In the genomic region with DNA sequence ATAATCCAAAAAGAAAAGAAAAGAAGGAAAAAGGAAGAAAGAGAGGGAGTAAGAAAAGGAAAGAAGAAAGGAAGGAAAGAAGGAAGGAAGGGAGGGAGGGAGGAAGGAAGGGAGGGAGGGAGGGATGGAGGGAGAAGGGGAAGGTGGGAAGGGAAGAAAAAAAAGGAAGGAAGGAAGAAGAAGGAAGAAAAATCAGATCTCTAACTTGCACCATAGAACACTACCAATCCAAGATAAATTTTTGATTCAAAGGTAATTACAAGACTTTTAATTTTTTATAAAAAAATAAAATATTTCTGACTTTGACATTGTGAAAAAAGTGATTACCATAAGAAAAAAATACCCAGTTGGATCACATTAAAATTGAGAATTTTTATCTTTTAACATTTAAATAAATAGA, we compare ENCODE assay signal across 27 cellular contexts.
"Had no signal": no experiment of that assay in that cellular context is flagged by ENCODE, and none has a peak within 500 bp of the region (broad histone marks: within the 10 kb centered on the region; RNA-seq: fewer than 3 reads in every experiment).

No MANE protein-coding gene starts in this region.

- H3K4me1 ChIP-seq: stomach, suprapubic skin, testis, thyroid gland, tibial artery, tibial nerve, transverse colon, upper lobe of left lung, upper lobe of right lung, uterus, vagina had no signal

- ATAC-seq: stimulated activated effector memory CD8-positive, alpha-beta T cell treated with anti-CD3 and anti-CD28 coated beads, Interleukin-12 subunit alpha, Interleukin-12 subunit beta, amount 100 ng/mL, for 72 hours; stimulated activated memory B cell treated with anti-CD40 and anti-IgM and Interleukin-4, amounts not matched to agents 10 μg/mL and 1 μg/mL and 100 μg/mL, for 72 hours; stimulated activated naive B cell treated with anti-CD40 and anti-IgM and Interleukin-4, amounts not matched to agents 10 μg/mL and 1 μg/mL and 100 μg/mL, for 72 hours; stimulated activated naive CD8-positive, alpha-beta T cell treated with anti-CD3 and anti-CD28 coated beads, Interleukin-15, amount 100 ng/mL, for 72 hours; stimulated activated naive CD8-positive, alpha-beta T cell treated with anti-CD3 and anti-CD28 coated beads, Interleukin-15, Interleukin-2, amounts not matched to agents 100 U/mL and 50 U/mL, for 24 hours; upper lobe of right lung had no signal

- H3K9me3 ChIP-seq: stomach, suprapubic skin, testis, thoracic aorta, thyroid gland, tibial artery, tibial nerve, transverse colon, upper lobe of left lung, upper lobe of right lung, uterus, vagina had no signal

- H3K4me3 ChIP-seq: stomach, suprapubic skin, testis, thoracic aorta, thyroid gland, tibial artery, tibial nerve, transverse colon, upper lobe of left lung, upper lobe of right lung, uterus, vagina had no signal

- DNase-seq: stimulated activated CD4-positive, alpha-beta T cell treated with anti-CD3 and anti-CD28 coated beads, Interleukin-2, amount 100 ng/mL, for 48 hours; stimulated activated CD4-positive, alpha-beta T cell treated with anti-CD3 and anti-CD28 coated beads, Interleukin-4, amount 100 ng/mL, for 1 hour; stimulated activated CD4-positive, alpha-beta T cell treated with anti-CD3 and anti-CD28 coated beads, Interleukin-4, amount 100 ng/mL, for 24 hours; stimulated activated CD4-positive, alpha-beta T cell treated with anti-CD3 and anti-CD28 coated beads, Interleukin-4, amount 100 ng/mL, for 4 hours; stimulated activated CD8-positive, alpha-beta memory T cell treated with anti-CD3 and anti-CD28 coated beads, Interleukin-4, amount 100 ng/mL, for 48 hours; stimulated activated naive B cell treated with anti-CD40 and anti-IgM and Interleukin-4, amounts not matched to agents 10 μg/mL and 1 μg/mL and 100 μg/mL, for 72 hours; stimulated activated naive CD4-positive, alpha-beta T cell; stimulated activated naive CD4-positive, alpha-beta T cell treated with Interleukin-2 at 50 U/mL for 16 hours; stimulated activated naive CD8-positive, alpha-beta T cell treated with anti-CD3 and anti-CD28 coated beads, Interleukin-15, amount 100 ng/mL, for 72 hours; stimulated activated naive CD8-positive, alpha-beta T cell treated with anti-CD3 and anti-CD28 coated beads, Interleukin-15, Interleukin-2, amounts not matched to agents 100 U/mL and 50 U/mL, for 24 hours; stomach; substantia nigra; testis; thyroid gland; tibial artery; transverse colon; trophoblast cell; upper lobe of left lung; upper lobe of right lung; uterus had no signal

- FAIRE-seq: urothelium cell line had no signal

- H3K27me3 ChIP-seq: stomach, suprapubic skin, testis, thyroid gland, tibial artery, tibial nerve, transverse colon, upper lobe of left lung, upper lobe of right lung, uterus, vagina had no signal

- H3K36me3 ChIP-seq: stomach, suprapubic skin, thoracic aorta, thyroid gland, tibial artery, tibial nerve, transverse colon, upper lobe of left lung, upper lobe of right lung, uterus, vagina had no signal

- H3K27ac ChIP-seq: stomach, suprapubic skin, testis, thoracic aorta, thyroid gland, tibial artery, tibial nerve, transverse colon, upper lobe of left lung, upper lobe of right lung, uterus, vagina had no signal
